30 cellular contexts compared by ENCODE assay signal in the genomic region with DNA sequence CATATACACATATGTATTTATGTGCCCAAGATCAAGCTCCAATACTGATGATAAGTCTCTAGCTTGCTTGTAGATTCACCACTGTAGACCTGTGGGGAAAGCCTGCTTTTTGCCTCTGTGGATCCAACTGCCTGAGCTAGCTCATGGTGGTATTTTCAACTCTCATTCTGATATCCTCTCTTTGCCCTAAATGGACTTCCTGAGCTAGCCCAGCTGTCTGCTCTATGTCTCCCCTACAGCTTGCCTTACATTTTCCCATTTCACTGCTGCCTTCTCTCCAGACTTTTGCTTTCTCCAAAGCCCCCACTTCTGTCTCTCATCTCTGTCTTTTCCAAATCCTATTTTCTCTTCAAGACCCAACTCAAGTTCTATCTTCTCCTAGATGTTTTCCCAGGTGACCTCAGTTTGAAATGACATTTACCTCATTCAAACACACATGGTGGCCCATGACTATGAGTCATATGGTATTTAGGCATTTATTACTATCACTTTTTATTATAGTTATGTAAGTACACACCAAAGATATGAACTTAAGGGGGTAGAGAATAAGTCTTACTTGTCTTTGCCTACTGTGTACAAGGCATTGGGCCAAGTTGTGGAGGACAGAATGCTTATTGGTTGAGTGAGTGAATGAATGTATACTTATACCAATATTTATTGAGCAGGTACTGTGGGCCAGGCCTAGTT.
DNase-seq lines count a peak whose midpoint lies in the region; ATAC-seq, FAIRE-seq and TF ChIP-seq lines count a peak whose summit lies in the region.
"Had no signal": no experiment of that assay in that cellular context is flagged by ENCODE, and none has a peak within 500 bp of the region (broad histone marks: within the 10 kb centered on the region; RNA-seq: fewer than 3 reads in every experiment).

No MANE protein-coding gene starts in this region.

- H3K4me2 ChIP-seq in OCI-LY1 (ENCODE audit: low read length), result no peak overlapping the region

- H3K9ac ChIP-seq in OCI-LY1 (ENCODE audit: low read length), result no peak overlapping the region

- H3K27me3 ChIP-seq in OCI-LY1 (ENCODE audit: insufficient read depth, low read length) (no peaks in the 10 kb centered on the region), gastroesophageal sphincter (no peaks in the 10 kb centered on the region), small intestine (ENCODE audit: control insufficient read depth in 2 of 2, insufficient read depth in 2 of 2, low read length in 2 of 2) (no peaks in the 10 kb centered on the region)
- H3K27me3 ChIP-seq: BE2C, heart left ventricle, suprapubic skin had no signal

- H4K20me1 ChIP-seq in OCI-LY1 (ENCODE audit: insufficient read depth, low read length), result no peaks in the 10 kb centered on the region

- H3K9me3 ChIP-seq in OCI-LY1 (ENCODE audit: low read length) (no peaks in the 10 kb centered on the region), gastroesophageal sphincter (no peaks in the 10 kb centered on the region), small intestine (ENCODE audit: control insufficient read depth, low read depth) (no peaks in the 10 kb centered on the region)
- H3K9me3 ChIP-seq: BE2C, HAP-1, heart left ventricle, suprapubic skin had no signal

- H2AFZ ChIP-seq in OCI-LY1 (ENCODE audit: low read length), result no peak overlapping the region

- no peak for TF ChIP-seq EP300 in gastroesophageal sphincter (IDR thresholded peaks at IDR 0.05)

- no peaks in the 10 kb centered on the region for H3K9me2 ChIP-seq in OCI-LY1 (ENCODE audit: low read depth, low read length)

- no peak for TF ChIP-seq POLR2A in gastroesophageal sphincter (IDR thresholded peaks at IDR 0.05)
- no peak for TF ChIP-seq POLR2A in GM18505 (IDR thresholded peaks at IDR 0.05; ENCODE audit: borderline replicate concordance, extremely low read depth, insufficient read depth, insufficient read length)
- TF ChIP-seq POLR2A in GM12892 (IDR thresholded peaks at IDR 0.05; ENCODE audit: low read depth, low read length), result no peak

- H3K79me2 ChIP-seq in OCI-LY1 (ENCODE audit: insufficient read depth, low read length), result no peaks in the 10 kb centered on the region

- H3K4me1 ChIP-seq in OCI-LY1 (ENCODE audit: insufficient read depth, low read length, severe bottlenecking) (peaks cover 43% of the 10 kb centered on the region), gastroesophageal sphincter (peaks cover 6 to 66% (median 20%) of the 10 kb centered on the region in 3 donors), small intestine (ENCODE audit: control insufficient read depth in 2 of 2, insufficient read depth in 1 of 2, low read depth in 1 of 2, low read length in 1 of 2) (peaks cover 0 to 7% of the 10 kb centered on the region in 2 donors)
- H3K4me1 ChIP-seq: BE2C, HAP-1 had no signal

- no peaks in the 10 kb centered on the region for H3K36me3 ChIP-seq in OCI-LY1 (ENCODE audit: insufficient read depth, low read length)
- peaks cover 0 to 32% of the 10 kb centered on the region in 2 donors for H3K36me3 ChIP-seq in gastroesophageal sphincter
- H3K36me3 ChIP-seq in small intestine (ENCODE audit: control insufficient read depth in 2 of 2, insufficient read depth in 2 of 2, low read length in 2 of 2), result peaks cover 0 to 3% of the 10 kb centered on the region in 2 donors
- H3K36me3 ChIP-seq: BE2C, HAP-1 had no signal

- TF ChIP-seq CTCF in C4-2B (conservative IDR thresholded peaks at IDR 0.05), result no peak
- no peak for TF ChIP-seq CTCF in OCI-LY1 (IDR thresholded peaks at IDR 0.05; ENCODE audit: low read length)
- TF ChIP-seq CTCF in gastroesophageal sphincter (IDR thresholded peaks at IDR 0.05), result no peak

- no peak for ATAC-seq in gastroesophageal sphincter
- ATAC-seq in GM18505 (IDR thresholded peaks at IDR 0.05; ENCODE audit: unreplicated experiment), result no peak
- ATAC-seq: HepG2, sciatic nerve, T-cell, WTC11 had no signal

- DNase-seq in small intestine, result peak; percentile 50
- DNase-seq in GM12892 (ENCODE audit: insufficient read length), result no peak
- no peak for DNase-seq in NCI-H1436 (lab: John Stamatoyannopoulos, UW)
- DNase-seq: ACHN; activated CD4-positive, alpha-beta T cell treated with anti-CD3 and anti-CD28 coated beads, Interleukin-2, amount 10 ng/mL, durations not matched to agents 7 days and 5 days; activated effector memory CD4-positive, alpha-beta T cell treated with anti-CD3 and anti-CD28 coated beads, Interleukin-2, amount 50 U/mL, for 16 hours; BE2C; central memory CD4-positive, alpha-beta T cell; erythroblast; heart left ventricle; Karpas-422; left ventricle myocardium superior; NCI-H1436 treated with DMSO at 0.1 percent for 48 hours; NCI-H2107; NCI-H446; OCI-M1; stimulated activated CD4-positive, alpha-beta T cell treated with anti-CD3 and anti-CD28 coated beads, Interleukin-15, amount 100 ng/mL, for 24 hours; stimulated activated CD4-positive, alpha-beta T cell treated with anti-CD3 and anti-CD28 coated beads, Interleukin-4, amount 100 ng/mL, for 4 hours; T-cell had no signal

- H3K27ac ChIP-seq in C4-2B (peak overlapping the region; percentile 100), OCI-LY1 (ENCODE audit: low read depth, low read length, poor library complexity, severe bottlenecking) (peak overlapping the region; percentile 86), gastroesophageal sphincter (peak overlapping the region; percentile 36 to 82 (median 77)), small intestine (ENCODE audit: low read depth in 1 of 2, low read length in 1 of 2) (peak overlapping the region in 1 of 2 donors; percentile 75)
- H3K27ac ChIP-seq: suprapubic skin had no signal

- H3K4me3 ChIP-seq in OCI-LY1 (ENCODE audit: low read depth, low read length, poor library complexity, severe bottlenecking) (no peak overlapping the region), gastroesophageal sphincter (no peak overlapping the region), small intestine (ENCODE audit: low read depth in 1 of 2, low read length in 2 of 2) (no peak overlapping the region)
- H3K4me3 ChIP-seq: HAP-1, heart left ventricle, suprapubic skin had no signal

- no peak for FAIRE-seq in small intestine (lab: Jason Lieb, UNC)
- FAIRE-seq in GM12892 (lab: Jason Lieb, UNC), result no peak
- FAIRE-seq: GM12891, HepG2, keratinocyte had no signal

- no peaks in the 10 kb centered on the region for H3F3A ChIP-seq in OCI-LY1 (ENCODE audit: insufficient read depth, low read length)
